Comparison of ENCODE assay signal across 28 cellular contexts in the genomic region with DNA sequence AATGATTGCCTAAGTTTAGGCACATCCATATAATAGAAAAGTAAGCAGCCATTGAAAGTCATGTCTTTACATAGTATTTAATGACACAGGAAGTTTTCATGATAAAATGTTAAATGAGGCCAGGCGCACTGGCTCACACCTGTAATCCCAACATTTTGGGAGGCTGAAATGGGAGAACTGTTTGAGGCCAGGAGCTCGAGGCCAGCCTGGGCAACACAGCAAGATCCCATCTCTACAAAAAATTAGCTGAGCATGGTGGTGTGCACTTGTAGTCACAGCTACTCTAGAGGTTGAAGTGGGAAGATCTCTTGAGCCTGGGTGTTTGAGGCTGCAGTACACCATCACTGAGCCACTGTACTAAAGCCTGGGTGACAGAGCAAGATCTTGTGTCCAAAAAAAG.
"Had no signal": no experiment of that assay in that cellular context is flagged by ENCODE, and none has a peak within 500 bp of the region (broad histone marks: within the 10 kb centered on the region; RNA-seq: fewer than 3 reads in every experiment).

No MANE protein-coding gene starts in this region.

- H3K27ac Mint-ChIP-seq: mesothelial cell of epicardium, naive B cell had no signal

- DNase-seq: dermis blood vessel endothelial cell; dorsolateral prefrontal cortex; effector CD4-positive, alpha-beta T cell; effector memory CD4-positive, alpha-beta T cell; erythroblast; esophagus squamous epithelium; foreskin fibroblast; foreskin melanocyte; gastrocnemius medialis; glutamatergic neuron; head of caudate nucleus; heart right ventricle; hippocampal formation; left cardiac atrium; left lung; left ventricle myocardium superior; lower lobe of right lung; mesenchymal stem cell; mucosa of descending colon; naive B cell had no signal

- H3K4me1 Mint-ChIP-seq: naive B cell had no signal

- FAIRE-seq: colon, endometrium, islet of Langerhans, keratinocyte had no signal

- H3K9me3 ChIP-seq: esophagus squamous epithelium, gastrocnemius medialis, heart right ventricle, left lung, lower lobe of right lung, mucosa of descending colon had no signal

- H3K36me3 ChIP-seq: gastrocnemius medialis had no signal

- H3K27ac ChIP-seq: coronary artery, dorsolateral prefrontal cortex, epithelial cell of prostate, esophagus squamous epithelium, gastrocnemius medialis, heart right ventricle, left lung, lower lobe of right lung had no signal

- ATAC-seq: esophagus mucosa, gastrocnemius medialis, heart right ventricle, left cardiac atrium, left lung, left ventricle myocardium superior, lower lobe of right lung, mucosa of descending colon had no signal

- H3K4me1 ChIP-seq: esophagus squamous epithelium, gastrocnemius medialis, heart right ventricle, left lung, lower lobe of right lung had no signal

- H3K27me3 Mint-ChIP-seq: naive B cell had no signal

- H3K9me3 Mint-ChIP-seq: mesothelial cell of epicardium, naive B cell had no signal

- H3K4me3 ChIP-seq: coronary artery, dorsolateral prefrontal cortex, esophagus squamous epithelium, gastrocnemius medialis, heart right ventricle, left lung, lower lobe of right lung, mucosa of descending colon had no signal

- H3K4me3 Mint-ChIP-seq: mesothelial cell of epicardium, naive B cell had no signal

- H3K27me3 ChIP-seq: dorsolateral prefrontal cortex, esophagus squamous epithelium, gastrocnemius medialis, heart right ventricle, left lung had no signal
